Comparison of ENCODE assay signal across 12 cellular contexts in genomic region chr11:3939651-3940190, GRCh38.
DNase-seq lines count a peak whose midpoint lies in the region; ATAC-seq and TF ChIP-seq lines count a peak whose summit lies in the region.
"Had no signal": no experiment of that assay in that cellular context is flagged by ENCODE, and none has a peak within 500 bp of the region (broad histone marks: within the 10 kb centered on the region; RNA-seq: fewer than 3 reads in every experiment).

No MANE protein-coding gene starts in this region.

- H3K9me3 ChIP-seq in left lung (no peaks in the 10 kb centered on the region), tibial nerve (no peaks in the 10 kb centered on the region)
- H3K9me3 ChIP-seq: thoracic aorta had no signal

- DNase-seq in activated naive CD4-positive, alpha-beta T cell treated with anti-CD3 and anti-CD28 coated beads, Interleukin-2, amount 50 U/mL, for 72 hours (ENCODE audit: low spot score in 2 of 2): no peak
- no peak for DNase-seq in activated naive CD4-positive, alpha-beta T cell treated with anti-CD3 and anti-CD28 coated beads for 36 hours
- DNase-seq in brain microvascular endothelial cell (no peak), left lung (no peak), tibial nerve (ENCODE audit: low spot score in 2 of 2) (no peak), DMS 273 treated with DMSO at 0.1 percent for 48 hours (lab: John Stamatoyannopoulos, UW) (no peak), NCI-H1694 treated with DMSO at 0.1 percent for 48 hours (lab: John Stamatoyannopoulos, UW) (no peak)
- DNase-seq: NCI-H1105 had no signal

- H3K27ac ChIP-seq in brain microvascular endothelial cell (peak overlapping the region; percentile 78), left lung (peak overlapping the region in 1 of 2 donors; percentile 39), tibial nerve (peak overlapping the region; percentile 1 to 83 (median 48))
- H3K27ac ChIP-seq: hepatocyte, thoracic aorta had no signal

- peak in 1 of 2 donors; percentile 47 for TF ChIP-seq EP300 in tibial nerve (IDR thresholded peaks at IDR 0.05)

- CTCF ChIA-PET in activated naive CD4-positive, alpha-beta T cell treated with anti-CD3 and anti-CD28 coated beads for 36 hours (lab: Charles Lee): interaction anchor here (0.6 to 1.4 kb wide), 4 partner anchors 13 to 220 kb away, joined by 3 to 6 read pairs (median 3); no protein-coding TSS in a partner anchor

- in situ Hi-C loops in brain microvascular endothelial cell (cut with HindIII; ENCODE audit: low pct_ligation_motif_present, low sequenced_read_pairs): no loop called here

- H3K36me3 Mint-ChIP-seq in activated naive CD4-positive, alpha-beta T cell treated with anti-CD3 and anti-CD28 coated beads, Interleukin-2, amount 50 U/mL, for 72 hours: peaks cover 0 to 23% of the 10 kb centered on the region in 2 donors
- peaks cover 3% of the 10 kb centered on the region for H3K36me3 Mint-ChIP-seq in activated naive CD4-positive, alpha-beta T cell treated with anti-CD3 and anti-CD28 coated beads for 36 hours (ENCODE audit: low read depth)

- no peak for TF ChIP-seq POLR2A in tibial nerve (IDR thresholded peaks at IDR 0.05)

- peaks cover 16 to 41% of the 10 kb centered on the region in 2 donors for H3K4me1 ChIP-seq in left lung
- H3K4me1 ChIP-seq in tibial nerve: peaks cover 0 to 67% (median 45%) of the 10 kb centered on the region in 4 donors

- H3K4me1 Mint-ChIP-seq in activated naive CD4-positive, alpha-beta T cell treated with anti-CD3 and anti-CD28 coated beads for 36 hours (ENCODE audit: low read depth): peaks cover 73% of the 10 kb centered on the region

- H3K4me3 ChIP-seq in brain microvascular endothelial cell (ENCODE audit: low read depth, low read length): no peak overlapping the region
- no peak overlapping the region for H3K4me3 ChIP-seq in left lung
- no peak overlapping the region for H3K4me3 ChIP-seq in tibial nerve
- H3K4me3 ChIP-seq: hepatocyte, thoracic aorta had no signal

- peak overlapping the region; percentile 24 to 27 for H3K27ac Mint-ChIP-seq in activated naive CD4-positive, alpha-beta T cell treated with anti-CD3 and anti-CD28 coated beads, Interleukin-2, amount 50 U/mL, for 72 hours
- no peak overlapping the region for H3K27ac Mint-ChIP-seq in activated naive CD4-positive, alpha-beta T cell treated with anti-CD3 and anti-CD28 coated beads for 36 hours
- H3K27ac Mint-ChIP-seq: T-helper 2 cell treated with Interferon-gamma antibody and Interleukin-4, amounts not matched to agents 5 μg/mL and 100 μg/mL, for 36 hours had no signal

- H3K36me3 ChIP-seq in brain microvascular endothelial cell (replicated peaks) (no peaks in the 10 kb centered on the region), left lung (no peaks in the 10 kb centered on the region), tibial nerve (no peaks in the 10 kb centered on the region)
- H3K36me3 ChIP-seq: thoracic aorta had no signal

- no peaks in the 10 kb centered on the region for H3K27me3 Mint-ChIP-seq in activated naive CD4-positive, alpha-beta T cell treated with anti-CD3 and anti-CD28 coated beads for 36 hours (ENCODE audit: low read depth)

- no peak for ATAC-seq in activated naive CD4-positive, alpha-beta T cell treated with anti-CD3 and anti-CD28 coated beads, Interleukin-2, amount 50 U/mL, for 72 hours
- ATAC-seq in left lung (peak; percentile 22), GM19395 (IDR thresholded peaks at IDR 0.05; ENCODE audit: unreplicated experiment) (no peak)

- TF ChIP-seq CTCF in brain microvascular endothelial cell (IDR thresholded peaks at IDR 0.05; ENCODE audit: low read depth, low read length, missing control alignments): no peak
- TF ChIP-seq CTCF in left lung (IDR thresholded peaks at IDR 0.05): no peak
- no peak for TF ChIP-seq CTCF in tibial nerve (IDR thresholded peaks at IDR 0.05)

- WGBS in tibial nerve, 2 donors: 20 to 27% methylated on average over 2 of the region's 2 CpGs

- no peak overlapping the region for H3K4me3 Mint-ChIP-seq in activated naive CD4-positive, alpha-beta T cell treated with anti-CD3 and anti-CD28 coated beads for 36 hours
- H3K4me3 Mint-ChIP-seq: T-helper 2 cell treated with Interferon-gamma antibody and Interleukin-4, amounts not matched to agents 5 μg/mL and 100 μg/mL, for 36 hours had no signal

- H3K9me3 Mint-ChIP-seq in activated naive CD4-positive, alpha-beta T cell treated with anti-CD3 and anti-CD28 coated beads, Interleukin-2, amount 50 U/mL, for 72 hours: peaks cover 0 to 3% of the 10 kb centered on the region in 2 donors
- H3K9me3 Mint-ChIP-seq in activated naive CD4-positive, alpha-beta T cell treated with anti-CD3 and anti-CD28 coated beads for 36 hours: no peaks in the 10 kb centered on the region
- H3K9me3 Mint-ChIP-seq: T-helper 2 cell treated with Interferon-gamma antibody and Interleukin-4, amounts not matched to agents 5 μg/mL and 100 μg/mL, for 36 hours had no signal

- intact Hi-C loops in activated naive CD4-positive, alpha-beta T cell treated with anti-CD3 and anti-CD28 coated beads for 36 hours (cut with micrococcal nuclease): no loop called here
- intact Hi-C loops in left lung (cut with DNase I): no loop called here

- H3K27me3 ChIP-seq in brain microvascular endothelial cell (replicated peaks): no peaks in the 10 kb centered on the region
- no peaks in the 10 kb centered on the region for H3K27me3 ChIP-seq in left lung
- H3K27me3 ChIP-seq in tibial nerve: no peaks in the 10 kb centered on the region
- H3K27me3 ChIP-seq: hepatocyte had no signal
